In genomic region chr6:26173836-26174144, GRCh38 we compare ENCODE assay signal across 9 cellular contexts.
A peak's percentile ranks its signal among the peaks of the same experiment; 100 is the strongest.
DNase-seq lines count a peak whose midpoint lies in the region; ATAC-seq and TF ChIP-seq lines count a peak whose summit lies in the region.
"Had no signal": no experiment of that assay in that cellular context is flagged by ENCODE, and none has a peak within 500 bp of the region (broad histone marks: within the 10 kb centered on the region; RNA-seq: fewer than 3 reads in every experiment).

No MANE protein-coding gene starts in this region.

- no peak overlapping the region for H3K18ac ChIP-seq in mesenchymal stem cell (ENCODE audit: low read depth in 1 of 2, low read length in 2 of 2)

- H2BK12ac ChIP-seq in mesenchymal stem cell (ENCODE audit: low read length in 2 of 2), result no peak overlapping the region

- no peaks in the 10 kb centered on the region for H3K27me3 ChIP-seq in CD8-positive, alpha-beta memory T cell (ENCODE audit: insufficient read depth, low read length, poor library complexity, severe bottlenecking)
- no peaks in the 10 kb centered on the region for H3K27me3 ChIP-seq in mesenchymal stem cell (ENCODE audit: control insufficient read depth in 1 of 2, insufficient read depth in 1 of 2, low read length in 2 of 2)
- H3K27me3 ChIP-seq: SJCRH30 had no signal

- H3K4me1 ChIP-seq in CD8-positive, alpha-beta memory T cell (ENCODE audit: insufficient read depth, low read length), result peaks cover 43% of the 10 kb centered on the region
- H3K4me1 ChIP-seq in mesenchymal stem cell (ENCODE audit: control insufficient read depth, insufficient read depth, low read depth, low read length), result peaks cover 2% of the 10 kb centered on the region
- H3K4me1 ChIP-seq: SJCRH30 had no signal

- peak overlapping the region in 6 of 7 donors; percentile 23 to 94 (median 42) for H3K4me3 Mint-ChIP-seq in CD8-positive, alpha-beta memory T cell
- H3K4me3 Mint-ChIP-seq in IgD-negative memory B cell, result peak overlapping the region in 3 of 4 donors; percentile 68 to 99 (median 80)
- H3K4me3 Mint-ChIP-seq in activated naive CD8-positive, alpha-beta T cell treated with anti-CD3 and anti-CD28 coated beads for 36 hours, result peak overlapping the region; percentile 79
- H3K4me3 Mint-ChIP-seq in nephron, result peak overlapping the region; percentile 45 to 58 (median 52)

- H3K9me3 Mint-ChIP-seq in CD8-positive, alpha-beta memory T cell, result no peaks in the 10 kb centered on the region
- H3K9me3 Mint-ChIP-seq in IgD-negative memory B cell (no peaks in the 10 kb centered on the region), nephron (no peaks in the 10 kb centered on the region)
- no peaks in the 10 kb centered on the region for H3K9me3 Mint-ChIP-seq in activated naive CD8-positive, alpha-beta T cell treated with anti-CD3 and anti-CD28 coated beads for 36 hours

- H3K4me3 ChIP-seq in CD8-positive, alpha-beta memory T cell (ENCODE audit: low read length), result no peak overlapping the region
- no peak overlapping the region for H3K4me3 ChIP-seq in mesenchymal stem cell (ENCODE audit: insufficient read depth in 1 of 2, low read depth in 1 of 2, low read length in 2 of 2)

- H3K27ac ChIP-seq in CD8-positive, alpha-beta memory T cell (ENCODE audit: low read depth, low read length), result peak overlapping the region; percentile 27
- H3K27ac ChIP-seq in mesenchymal stem cell (ENCODE audit: low read length, poor library complexity, severe bottlenecking), result no peak overlapping the region

- ATAC-seq in GM18861 (IDR thresholded peaks at IDR 0.05; ENCODE audit: unreplicated experiment), result no peak

- WGBS in mesenchymal stem cell, result 100% methylated on average over 3 of the region's 4 CpGs

- H2BK15ac ChIP-seq in mesenchymal stem cell (ENCODE audit: low read depth, poor library complexity, severe bottlenecking), result no peak overlapping the region

- H3K79me1 ChIP-seq in mesenchymal stem cell (replicated peaks; ENCODE audit: low read length, poor library complexity, severe bottlenecking), result peaks cover 5% of the 10 kb centered on the region

- H3K27me3 Mint-ChIP-seq in CD8-positive, alpha-beta memory T cell, result peaks cover 0 to 3% of the 10 kb centered on the region in 2 donors
- H3K27me3 Mint-ChIP-seq in IgD-negative memory B cell (no peaks in the 10 kb centered on the region), nephron (ENCODE audit: low read depth) (no peaks in the 10 kb centered on the region)
- H3K27me3 Mint-ChIP-seq in activated naive CD8-positive, alpha-beta T cell treated with anti-CD3 and anti-CD28 coated beads for 36 hours, result no peaks in the 10 kb centered on the region

- no peak for TF ChIP-seq CTCF in nephron (IDR thresholded peaks at IDR 0.05; ENCODE audit: unreplicated experiment in 3 of 3)

- no peak for DNase-seq in CD8-positive, alpha-beta memory T cell
- DNase-seq in activated naive CD8-positive, alpha-beta T cell treated with anti-CD3 and anti-CD28 coated beads for 36 hours, result no peak
- no peak for DNase-seq in NCI-H1048 (lab: John Stamatoyannopoulos, UW)
- DNase-seq in mesenchymal stem cell, result no peak
- no peak for DNase-seq in dermis blood vessel endothelial cell

- H3K14ac ChIP-seq in mesenchymal stem cell (ENCODE audit: low read length in 2 of 2), result no peak overlapping the region

- peak overlapping the region; percentile 26 to 97 (median 88) for H3K27ac Mint-ChIP-seq in CD8-positive, alpha-beta memory T cell
- H3K27ac Mint-ChIP-seq in IgD-negative memory B cell, result peak overlapping the region; percentile 76 to 99 (median 94)
- H3K27ac Mint-ChIP-seq in activated naive CD8-positive, alpha-beta T cell treated with anti-CD3 and anti-CD28 coated beads for 36 hours, result peak overlapping the region; percentile 99
- peak overlapping the region in 2 of 3 experiments; percentile 4 to 84 for H3K27ac Mint-ChIP-seq in nephron

- no peak overlapping the region for H2AK5ac ChIP-seq in mesenchymal stem cell (ENCODE audit: low read length, severe bottlenecking)

- no peak overlapping the region for H2AFZ ChIP-seq in mesenchymal stem cell (ENCODE audit: low read depth, low read length)

- H3K23ac ChIP-seq in mesenchymal stem cell (ENCODE audit: low read length in 2 of 2), result no peak overlapping the region

- H3K36me3 Mint-ChIP-seq in CD8-positive, alpha-beta memory T cell, result peaks cover 0 to 12% (median 0%) of the 10 kb centered on the region in 3 donors
- no peaks in the 10 kb centered on the region for H3K36me3 Mint-ChIP-seq in IgD-negative memory B cell
- peaks cover 8% of the 10 kb centered on the region for H3K36me3 Mint-ChIP-seq in activated naive CD8-positive, alpha-beta T cell treated with anti-CD3 and anti-CD28 coated beads for 36 hours
- no peaks in the 10 kb centered on the region for H3K36me3 Mint-ChIP-seq in nephron (ENCODE audit: low read depth)

- no peak overlapping the region for H2BK120ac ChIP-seq in mesenchymal stem cell (ENCODE audit: low read depth, low read length)

- H4K8ac ChIP-seq in mesenchymal stem cell (ENCODE audit: low read length), result no peak overlapping the region

- H3K4ac ChIP-seq in mesenchymal stem cell (ENCODE audit: low read depth in 1 of 2, low read length in 2 of 2), result no peak overlapping the region

- CTCF ChIA-PET in CD8-positive, alpha-beta memory T cell (lab: Charles Lee), result interaction anchor here (1.1 to 4.6 kb wide), 14 partner anchors 10 to 422 kb away, joined by 3 to 41 read pairs (median 10); a partner anchor contains a TSS

- H3K4me2 ChIP-seq in mesenchymal stem cell (ENCODE audit: low read length, poor library complexity, severe bottlenecking), result no peak overlapping the region

- H3K36me3 ChIP-seq in CD8-positive, alpha-beta memory T cell (ENCODE audit: insufficient read depth, low read length), result no peaks in the 10 kb centered on the region
- H3K36me3 ChIP-seq in mesenchymal stem cell (ENCODE audit: control insufficient read depth in 1 of 2, insufficient read depth in 2 of 2, low read depth in 1 of 2, low read length in 2 of 2), result no peaks in the 10 kb centered on the region
- H3K36me3 ChIP-seq: SJCRH30 had no signal

- no peak overlapping the region for H2BK5ac ChIP-seq in mesenchymal stem cell (ENCODE audit: low read depth, low read length, poor library complexity, severe bottlenecking)

- H3K9me3 ChIP-seq in CD8-positive, alpha-beta memory T cell (ENCODE audit: low read length), result no peaks in the 10 kb centered on the region
- no peaks in the 10 kb centered on the region for H3K9me3 ChIP-seq in mesenchymal stem cell (ENCODE audit: control insufficient read depth, low read length)
- H3K9me3 ChIP-seq: SJCRH30 had no signal

- no peak overlapping the region for H3K9ac ChIP-seq in mesenchymal stem cell (ENCODE audit: low read length)

- no peak overlapping the region for H4K91ac ChIP-seq in mesenchymal stem cell (ENCODE audit: low read length)

- POLR2A ChIA-PET in CD8-positive, alpha-beta memory T cell (lab: Charles Lee), result interaction anchor here (0.6 to 8.7 kb wide), 17 partner anchors 10 to 111 kb away, joined by 3 to 317 read pairs (median 14); a partner anchor contains a TSS

- peaks cover 39 to 57% (median 53%) of the 10 kb centered on the region in 3 donors for H3K4me1 Mint-ChIP-seq in CD8-positive, alpha-beta memory T cell
- H3K4me1 Mint-ChIP-seq in IgD-negative memory B cell (peaks cover 29 to 42% (median 30%) of the 10 kb centered on the region in 3 donors), nephron (peaks cover 20% of the 10 kb centered on the region)
- H3K4me1 Mint-ChIP-seq in activated naive CD8-positive, alpha-beta T cell treated with anti-CD3 and anti-CD28 coated beads for 36 hours, result peaks cover 43% of the 10 kb centered on the region

Comparison
In these comparisons a context has a peak if more than half of its experiments do, and no peak if none do; other contexts are left out.
1. H3K27ac Mint-ChIP-seq: peak in every context shown above with its lines; median percentile 99 in activated naive CD8-positive, alpha-beta T cell treated with anti-CD3 and anti-CD28 coated beads for 36 hours; 94 in IgD-negative memory B cell; 88 in CD8-positive, alpha-beta memory T cell; 44 in nephron.